8 cellular contexts compared by ENCODE assay signal in genomic region chr13:48411281-48412099, GRCh38. TPM values are rescaled to one million over a fixed set of nuclear protein-coding genes. Genes with fewer than 3 reads are reported as not detected.
DNase-seq lines count a peak whose midpoint lies in the region; ATAC-seq lines count a peak whose summit lies in the region.

No MANE protein-coding gene starts in this region.

- peak; percentile 77 for ATAC-seq in stimulated activated effector memory CD8-positive, alpha-beta T cell treated with anti-CD3 and anti-CD28 coated beads, Interleukin-12 subunit alpha, Interleukin-12 subunit beta, amount 100 ng/mL, for 72 hours
- ATAC-seq in HG03108 (IDR thresholded peaks at IDR 0.05; ENCODE audit: unreplicated experiment) = no peak
- ATAC-seq in HG03521 (IDR thresholded peaks at IDR 0.05; ENCODE audit: unreplicated experiment) = no peak

- H3K4me3 Mint-ChIP-seq in activated naive CD8-positive, alpha-beta T cell treated with anti-CD3 and anti-CD28 coated beads for 36 hours = peak overlapping the region; percentile 87
- H3K4me3 Mint-ChIP-seq in stimulated activated effector memory CD8-positive, alpha-beta T cell treated with anti-CD3 and anti-CD28 coated beads, Interleukin-12 subunit alpha, Interleukin-12 subunit beta, amount 100 ng/mL, for 72 hours = peak overlapping the region; percentile 83

- no peaks in the 10 kb centered on the region for H3K27me3 Mint-ChIP-seq in activated naive CD8-positive, alpha-beta T cell treated with anti-CD3 and anti-CD28 coated beads for 36 hours

- no peaks in the 10 kb centered on the region for H3K27me3 ChIP-seq in HUES64 (ENCODE audit: insufficient read depth, low read length)

- WGBS in HUES64 = 1% methylated on average over 5 of the region's 7 CpGs

- H3K27ac Mint-ChIP-seq in activated naive CD8-positive, alpha-beta T cell treated with anti-CD3 and anti-CD28 coated beads for 36 hours = peak overlapping the region; percentile 85
- peak overlapping the region; percentile 94 for H3K27ac Mint-ChIP-seq in stimulated activated effector memory CD8-positive, alpha-beta T cell treated with anti-CD3 and anti-CD28 coated beads, Interleukin-12 subunit alpha, Interleukin-12 subunit beta, amount 100 ng/mL, for 72 hours

- H3K4me3 ChIP-seq in HUES64 (ENCODE audit: low read length) (peak overlapping the region; percentile 69), iPS-18c (ENCODE audit: insufficient read depth, low read depth, low read length) (peak overlapping the region; percentile 45; the same call in 1 of the 2 replicates)

- H3K36me3 ChIP-seq in HUES64 (ENCODE audit: insufficient read depth, low read length) = no peaks in the 10 kb centered on the region

- H3K4me1 Mint-ChIP-seq in activated naive CD8-positive, alpha-beta T cell treated with anti-CD3 and anti-CD28 coated beads for 36 hours = peaks cover 45% of the 10 kb centered on the region
- peaks cover 19% of the 10 kb centered on the region for H3K4me1 Mint-ChIP-seq in stimulated activated effector memory CD8-positive, alpha-beta T cell treated with anti-CD3 and anti-CD28 coated beads, Interleukin-12 subunit alpha, Interleukin-12 subunit beta, amount 100 ng/mL, for 72 hours

- H3K4me1 ChIP-seq in HUES64 (ENCODE audit: insufficient read depth, low read length) = peaks cover 22% of the 10 kb centered on the region

- H3K9me3 ChIP-seq in HUES64 (ENCODE audit: insufficient read depth, low read depth, low read length) = no peaks in the 10 kb centered on the region
- no peaks in the 10 kb centered on the region for H3K9me3 ChIP-seq in iPS-18c (ENCODE audit: control insufficient read depth, insufficient read depth, low read length)

- DNase-seq in activated naive CD8-positive, alpha-beta T cell treated with anti-CD3 and anti-CD28 coated beads for 36 hours = no peak
- DNase-seq in stimulated activated effector memory CD8-positive, alpha-beta T cell treated with anti-CD3 and anti-CD28 coated beads, Interleukin-12 subunit alpha, Interleukin-12 subunit beta, amount 100 ng/mL, for 72 hours (ENCODE audit: low spot score in 2 of 2) = no peak
- no peak for DNase-seq in NCI-H2227 treated with DMSO at 0.1 percent for 48 hours (lab: John Stamatoyannopoulos, UW)
- no peak for DNase-seq in HPDE6-E6E7 (ENCODE audit: extremely low spot score)

- H3K9me3 Mint-ChIP-seq in activated naive CD8-positive, alpha-beta T cell treated with anti-CD3 and anti-CD28 coated beads for 36 hours = no peaks in the 10 kb centered on the region
- no peaks in the 10 kb centered on the region for H3K9me3 Mint-ChIP-seq in stimulated activated effector memory CD8-positive, alpha-beta T cell treated with anti-CD3 and anti-CD28 coated beads, Interleukin-12 subunit alpha, Interleukin-12 subunit beta, amount 100 ng/mL, for 72 hours

- H3K36me3 Mint-ChIP-seq in activated naive CD8-positive, alpha-beta T cell treated with anti-CD3 and anti-CD28 coated beads for 36 hours = peaks cover 38% of the 10 kb centered on the region
- H3K36me3 Mint-ChIP-seq in stimulated activated effector memory CD8-positive, alpha-beta T cell treated with anti-CD3 and anti-CD28 coated beads, Interleukin-12 subunit alpha, Interleukin-12 subunit beta, amount 100 ng/mL, for 72 hours = peaks cover 43% of the 10 kb centered on the region

- H3K27ac ChIP-seq in HUES64 (ENCODE audit: low read depth, low read length) = peak overlapping the region; percentile 27; the same call in 1 of the 2 replicates

- peak overlapping the region; percentile 82 for H3K9ac ChIP-seq in HUES64 (ENCODE audit: low read depth, low read length)

RNA-seq across cellular contexts. Expression of gene LPAR6, which starts 1.4 kb away (rescaled TPM):
- 7.0 TPM for polyA plus RNA-seq in HUES64 (2013, experiment 1 of 2)
- polyA plus RNA-seq in HUES64 (2013, experiment 2 of 2) = 12.2 TPM
- total RNA-seq in activated naive CD8-positive, alpha-beta T cell treated with anti-CD3 and anti-CD28 coated beads for 36 hours = 1 to 10 TPM; 3.2 to 4.1 TPM
